In the genomic region with DNA sequence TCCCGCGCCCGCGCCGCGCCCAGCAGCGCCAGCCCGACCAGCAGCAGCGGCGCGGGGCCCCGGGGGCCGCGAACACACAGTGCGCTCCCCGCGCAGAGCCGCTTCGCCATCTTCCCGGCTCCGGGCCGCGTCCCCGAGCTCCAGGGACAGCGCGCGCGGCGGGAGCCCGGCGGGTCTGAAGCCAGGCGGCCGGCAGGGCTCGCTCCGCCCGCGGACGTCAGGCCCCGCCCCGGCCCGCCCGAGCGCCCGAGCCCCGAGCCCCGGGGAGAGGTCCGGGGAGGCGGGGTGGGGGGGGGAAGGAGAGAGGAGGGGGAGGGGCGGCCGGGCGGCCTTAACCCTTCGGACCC, we compare ENCODE assay signal across 8 cellular contexts. TPM values are rescaled to one million over a fixed set of nuclear protein-coding genes. Genes with fewer than 3 reads are reported as not detected.
DNase-seq lines count a peak whose midpoint lies in the region; ATAC-seq and TF ChIP-seq lines count a peak whose summit lies in the region.

LAMA5 (minus strand) TSS at position 177 of the 347 bp plus-strand sequence; CDS start at position 110, 67 bp downstream.

- peaks cover 2% of the 10 kb centered on the region for H3K4me1 Mint-ChIP-seq in activated CD8-positive, alpha-beta memory T cell treated with anti-CD3 and anti-CD28 coated beads, Interleukin-2, amount 10 ng/mL, durations not matched to agents 7 days and 5 days
- H3K4me1 Mint-ChIP-seq in chondrocyte (ENCODE audit: low read depth) = peaks cover 61% of the 10 kb centered on the region

- peaks cover 29% of the 10 kb centered on the region for H3K27me3 Mint-ChIP-seq in activated CD8-positive, alpha-beta memory T cell treated with anti-CD3 and anti-CD28 coated beads, Interleukin-2, amount 10 ng/mL, durations not matched to agents 7 days and 5 days
- no peaks in the 10 kb centered on the region for H3K27me3 Mint-ChIP-seq in chondrocyte (ENCODE audit: low read depth)

- no peak for TF ChIP-seq CTCF in chondrocyte (IDR thresholded peaks at IDR 0.05)

- no peak for DNase-seq in activated CD8-positive, alpha-beta memory T cell treated with anti-CD3 and anti-CD28 coated beads, Interleukin-2, amount 10 ng/mL, durations not matched to agents 7 days and 5 days
- no peak for DNase-seq in activated CD8-positive, alpha-beta memory T cell treated with anti-CD3 and anti-CD28 coated beads, Interleukin-2, amount 50 U/mL, for 48 hours
- peak; percentile 23 for DNase-seq in NCI-H774 (lab: John Stamatoyannopoulos, UW)
- DNase-seq in chondrocyte (ENCODE audit: low spot score) = no peak
- DNase-seq in left colon = peak in 1 of 2 donors; percentile 60
- DNase-seq in DMS114 treated with DMSO at 0.1 percent for 48 hours (lab: John Stamatoyannopoulos, UW; ENCODE audit: unreplicated experiment) = no peak

- peaks cover 90% of the 10 kb centered on the region for H3K4me1 ChIP-seq in stomach smooth muscle (ENCODE audit: control insufficient read depth, insufficient read depth, low read length)

- CTCF ChIA-PET in activated CD8-positive, alpha-beta memory T cell treated with anti-CD3 and anti-CD28 coated beads, Interleukin-2, amount 10 ng/mL, durations not matched to agents 7 days and 5 days (lab: Charles Lee) = interaction anchor here (2.2 kb wide), 1 partner anchor 18 kb away, joined by 7 read pairs; no protein-coding TSS in a partner anchor

- intact Hi-C loops in left colon (cut with DNase I, micrococcal nuclease) = no loop called here

- no peaks in the 10 kb centered on the region for H3K9me3 Mint-ChIP-seq in activated CD8-positive, alpha-beta memory T cell treated with anti-CD3 and anti-CD28 coated beads, Interleukin-2, amount 10 ng/mL, durations not matched to agents 7 days and 5 days (ENCODE audit: low read depth)
- H3K9me3 Mint-ChIP-seq in chondrocyte (ENCODE audit: low read depth) = no peaks in the 10 kb centered on the region

- peak; percentile 43 for ATAC-seq in activated CD8-positive, alpha-beta memory T cell treated with anti-CD3 and anti-CD28 coated beads, Interleukin-2, amount 10 ng/mL, durations not matched to agents 7 days and 5 days
- ATAC-seq in left colon (peak; percentile 69), HG03095 (IDR thresholded peaks at IDR 0.05; ENCODE audit: unreplicated experiment) (no peak)

- H3K27me3 ChIP-seq in stomach smooth muscle (ENCODE audit: control insufficient read depth in 1 of 2, insufficient read depth in 2 of 2, low read length in 2 of 2) = no peaks in the 10 kb centered on the region

- peak within 1 kb of the TSS; percentile 99 for H3K27ac ChIP-seq in stomach smooth muscle (ENCODE audit: low read length)

- no peak within 1 kb of the TSS for H3K4me3 Mint-ChIP-seq in activated CD8-positive, alpha-beta memory T cell treated with anti-CD3 and anti-CD28 coated beads, Interleukin-2, amount 10 ng/mL, durations not matched to agents 7 days and 5 days
- peak within 1 kb of the TSS; percentile 69 for H3K4me3 Mint-ChIP-seq in chondrocyte (ENCODE audit: unreplicated experiment)

- H3K4me3 ChIP-seq in stomach smooth muscle (ENCODE audit: low read length in 2 of 2) = peak within 1 kb of the TSS; percentile 83 to 92

- no peaks in the 10 kb centered on the region for H3K36me3 Mint-ChIP-seq in activated CD8-positive, alpha-beta memory T cell treated with anti-CD3 and anti-CD28 coated beads, Interleukin-2, amount 10 ng/mL, durations not matched to agents 7 days and 5 days
- no peaks in the 10 kb centered on the region for H3K36me3 Mint-ChIP-seq in chondrocyte (ENCODE audit: low read depth)

- no peak within 1 kb of the TSS for H3K27ac Mint-ChIP-seq in activated CD8-positive, alpha-beta memory T cell treated with anti-CD3 and anti-CD28 coated beads, Interleukin-2, amount 10 ng/mL, durations not matched to agents 7 days and 5 days
- H3K27ac Mint-ChIP-seq in chondrocyte (ENCODE audit: unreplicated experiment) = no peak within 1 kb of the TSS

- H3K9me3 ChIP-seq in stomach smooth muscle (ENCODE audit: control insufficient read depth in 2 of 2, low read length in 2 of 2) = no peaks in the 10 kb centered on the region

- H3K36me3 ChIP-seq in stomach smooth muscle (ENCODE audit: control insufficient read depth in 2 of 2, insufficient read depth in 2 of 2, low read length in 2 of 2) = peaks cover 0 to 2% of the 10 kb centered on the region in 2 donors

- H3K9ac ChIP-seq in stomach smooth muscle (ENCODE audit: low read length in 2 of 2) = peak within 1 kb of the TSS; percentile 76 to 87

RNA-seq across cellular contexts. Expression of gene LAMA5, which starts in this region (rescaled TPM):
- total RNA-seq in activated CD8-positive, alpha-beta memory T cell treated with anti-CD3 and anti-CD28 coated beads, Interleukin-2, amount 10 ng/mL, durations not matched to agents 7 days and 5 days = 1 to 10 TPM in 1 of 2 experiments, under 1 TPM in 1; 0.99 to 1.9 TPM
- total RNA-seq in chondrocyte (156 to 368 TPM (median 355 TPM) in 3 replicates), left colon (10 to 100 TPM; 18.2 to 45.8 TPM)
